In genomic region chr3:149086232-149086988, GRCh38 we compare ENCODE assay signal across 8 cellular contexts. TPM values are rescaled to one million over a fixed set of nuclear protein-coding genes. Genes with fewer than 3 reads are reported as not detected.
DNase-seq lines count a peak whose midpoint lies in the region; ATAC-seq and TF ChIP-seq lines count a peak whose summit lies in the region.

TSS of gene HLTF (minus strand) at chr3:149086533. CDS start at chr3:149086336, 197 bp downstream.

- TF ChIP-seq CTCF in epithelial cell of proximal tubule (conservative IDR thresholded peaks at IDR 0.05; ENCODE audit: low read depth, low read length): no peak

- peak within 1 kb of the TSS; percentile 95 for H3K4me3 ChIP-seq in epithelial cell of proximal tubule (ENCODE audit: low read depth, low read length)

- DNase-seq in D341Med (ENCODE audit: low spot score): peak; percentile 98
- DNase-seq in HuH-7.5 (ENCODE audit: low spot score): peak; percentile 85
- DNase-seq in OCI-M1 (lab: John Stamatoyannopoulos, UW): peak; percentile 96
- DNase-seq in activated T-cell treated with anti-CD3 and anti-CD28 coated beads for 48 hours (ENCODE audit: low read depth): peak; percentile 86
- DNase-seq in epithelial cell of proximal tubule (ENCODE audit: low read depth): peak; percentile 74
- DNase-seq in mucosa of gallbladder (ENCODE audit: low spot score): peak; percentile 95
- DNase-seq in stimulated activated CD8-positive, alpha-beta memory T cell treated with anti-CD3 and anti-CD28 coated beads, Interleukin-4, amount 100 ng/mL, for 4 hours (ENCODE audit: low read depth in 2 of 2, low spot score in 1 of 2): peak; percentile 76 to 86

- peak; percentile 99 for ATAC-seq in GM21515 (IDR thresholded peaks at IDR 0.05; ENCODE audit: unreplicated experiment)

RNA-seq across cellular contexts. Expression of gene HLTF, which starts in this region (rescaled TPM):
- total RNA-seq in epithelial cell of proximal tubule: 24.4 and 34.5 TPM in 2 replicates
- 22.6 TPM for total RNA-seq in mucosa of gallbladder

Comparison
In these comparisons a context has a peak if more than half of its experiments do, and no peak if none do; other contexts are left out.
1. Peak in every context shown above with its lines: DNase-seq, ATAC-seq and H3K4me3 ChIP-seq.